In the genomic region with DNA sequence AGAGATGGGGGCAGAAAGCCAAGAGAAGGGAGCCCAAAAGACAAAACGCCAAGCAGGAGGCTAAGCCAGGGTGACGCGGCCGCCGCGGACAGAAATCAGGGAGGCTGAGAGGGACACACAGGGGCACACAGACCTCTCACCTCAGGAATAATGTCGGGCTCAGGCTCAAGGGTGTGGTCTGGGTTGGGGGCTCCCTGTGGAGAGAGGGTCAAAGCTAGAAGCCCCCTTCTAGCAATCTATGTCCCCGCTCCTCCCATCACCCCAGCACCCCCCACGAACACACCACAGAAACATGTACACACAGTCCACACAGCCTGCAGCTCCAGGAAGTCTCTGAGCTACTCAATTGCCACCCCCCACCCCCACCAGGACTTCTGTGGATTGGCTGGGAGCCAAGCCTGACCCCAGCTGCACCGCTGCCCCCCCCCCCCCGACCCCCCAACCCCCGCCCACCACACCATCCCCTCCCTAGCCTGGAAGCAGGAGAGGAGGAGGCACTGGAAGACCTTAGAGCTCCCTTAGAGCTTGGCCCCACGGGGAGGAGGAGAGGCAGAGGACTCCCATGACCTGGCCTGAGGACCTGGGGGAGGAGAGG, we compare ENCODE assay signal across 8 cellular contexts. TPM values are rescaled to one million over a fixed set of nuclear protein-coding genes. Genes with fewer than 3 reads are reported as not detected.
A peak's percentile ranks its signal among the peaks of the same experiment; 100 is the strongest.
DNase-seq lines count a peak whose midpoint lies in the region; ATAC-seq and TF ChIP-seq lines count a peak whose summit lies in the region.

No MANE protein-coding gene starts in this region.

- H3K27ac ChIP-seq in cardiac muscle cell: peak overlapping the region; percentile 93
- peak overlapping the region; percentile 62 for H3K27ac ChIP-seq in angular gyrus (ENCODE audit: low read depth, low read length)
- peak overlapping the region; percentile 39 for H3K27ac ChIP-seq in layer of hippocampus (ENCODE audit: low read depth, low read length)
- peak overlapping the region; percentile 88 to 97 (median 93) for H3K27ac ChIP-seq in tibial nerve

- peaks cover 96% of the 10 kb centered on the region for H3K4me1 ChIP-seq in cardiac muscle cell (ENCODE audit: low read depth)
- H3K4me1 ChIP-seq in tibial nerve: peaks cover 14 to 100% (median 97%) of the 10 kb centered on the region in 4 donors

- H3K9me3 ChIP-seq in cardiac muscle cell (ENCODE audit: low read depth) (no peaks in the 10 kb centered on the region), tibial nerve (no peaks in the 10 kb centered on the region)

- no peak for TF ChIP-seq EP300 in tibial nerve (IDR thresholded peaks at IDR 0.05)

- intact Hi-C loops in Right ventricle myocardium superior (cut with DNase I): no loop called here

- no peaks in the 10 kb centered on the region for H3K27me3 ChIP-seq in cardiac muscle cell
- H3K27me3 ChIP-seq in layer of hippocampus (ENCODE audit: control insufficient read depth, insufficient read depth, low read length): no peaks in the 10 kb centered on the region
- H3K27me3 ChIP-seq in tibial nerve: no peaks in the 10 kb centered on the region

- no peak overlapping the region for H3K4me3 ChIP-seq in cardiac muscle cell
- H3K4me3 ChIP-seq in tibial nerve: peak overlapping the region; percentile 17 to 94 (median 30)

- H3K36me3 ChIP-seq in cardiac muscle cell (no peaks in the 10 kb centered on the region), tibial nerve (no peaks in the 10 kb centered on the region)

- 4 to 27% methylated on average over 10 of the region's 13 CpGs for WGBS in tibial nerve, 2 donors

- no peak for TF ChIP-seq POLR2A in tibial nerve (IDR thresholded peaks at IDR 0.05)

- ATAC-seq in Right ventricle myocardium superior (ENCODE audit: poor library complexity) (no peak), HG02981 (IDR thresholded peaks at IDR 0.05; ENCODE audit: unreplicated experiment) (no peak), GM21381 (IDR thresholded peaks at IDR 0.05; ENCODE audit: unreplicated experiment) (no peak), GM21825 (IDR thresholded peaks at IDR 0.05; ENCODE audit: unreplicated experiment) (no peak)

- TF ChIP-seq CTCF in cardiac muscle cell (IDR thresholded peaks at IDR 0.05; ENCODE audit: low read depth, low read length) (no peak), tibial nerve (IDR thresholded peaks at IDR 0.05) (no peak)

- DNase-seq in cardiac muscle cell (ENCODE audit: low read depth in 1 of 2, low spot score in 1 of 2) (peak in 1 of 2 donors; percentile 81), Right ventricle myocardium superior (no peak), tibial nerve (ENCODE audit: low spot score in 2 of 2) (no peak)

RNA-seq across cellular contexts. Expression of a gene that starts 6.9 kb away (rescaled TPM):
- 15.9 and 22.9 TPM in 2 replicates for total RNA-seq in cardiac muscle cell
- polyA plus RNA-seq in cardiac muscle cell: 10.0 and 11.2 TPM in 2 replicates
- total RNA-seq in Right ventricle myocardium superior: 36.6 TPM
- total RNA-seq in tibial nerve: 10 to 100 TPM; 15.7 to 36.0 (median 28.5) TPM

RNA-seq across cellular contexts. Expression of a gene that starts 35.1 kb away (rescaled TPM):
- total RNA-seq in cardiac muscle cell: not detected in 2 replicates
- polyA plus RNA-seq in cardiac muscle cell: not detected in 2 replicates
- not detected for total RNA-seq in Right ventricle myocardium superior
- not detected for total RNA-seq in tibial nerve

RNA-seq across cellular contexts. Expression of a gene that starts 37.3 kb away (rescaled TPM):
- 0.89 TPM in 1 of 2 replicates, not detected in the other for total RNA-seq in cardiac muscle cell
- polyA plus RNA-seq in cardiac muscle cell: 1.4 and 3.3 TPM in 2 replicates
- not detected for total RNA-seq in Right ventricle myocardium superior
- total RNA-seq in tibial nerve: not detected

RNA-seq across cellular contexts. Expression of a gene that starts 52.8 kb away (rescaled TPM):
- total RNA-seq in cardiac muscle cell (0.42 TPM in 1 of 2 replicates, not detected in the other), Right ventricle myocardium superior (not detected), tibial nerve (not detected)
- polyA plus RNA-seq in cardiac muscle cell: not detected in 2 replicates

Comparison
In these comparisons a context has a peak if more than half of its experiments do, and no peak if none do; other contexts are left out.
1. H3K27ac ChIP-seq: peak in every context shown above with its lines; median percentile 93 in cardiac muscle cell; 93 in tibial nerve; 62 in angular gyrus; 39 in layer of hippocampus.